ENCODE assay signal across 12 cellular contexts in genomic region chr3:30720586-30721313, GRCh38.
A peak's percentile ranks its signal among the peaks of the same experiment; 100 is the strongest.
DNase-seq lines count a peak whose midpoint lies in the region; ATAC-seq and TF ChIP-seq lines count a peak whose summit lies in the region.
"Had no signal": no experiment of that assay in that cellular context is flagged by ENCODE, and none has a peak within 500 bp of the region (broad histone marks: within the 10 kb centered on the region; RNA-seq: fewer than 3 reads in every experiment).

No MANE protein-coding gene starts in this region.

- CTCF ChIA-PET in BJ (lab: Yijun Ruan, JAX): interaction anchor here (1.8 kb wide), 1 partner anchor 678 kb away, joined by 4 read pairs; no protein-coding TSS in a partner anchor

- H3K4me1 ChIP-seq in right lobe of liver: peaks cover 0 to 16% (median 2%) of the 10 kb centered on the region in 4 donors
- H3K4me1 ChIP-seq in effector memory CD4-positive, alpha-beta T cell (ENCODE audit: control insufficient read depth, insufficient read depth, low read length, poor library complexity, severe bottlenecking): no peaks in the 10 kb centered on the region

- intact Hi-C loops in right lobe of liver (cut with DNase I): no loop called here

- POLR2A ChIA-PET in BJ (lab: Charles Lee): no interaction called here

- no peak overlapping the region for H3K4me3 ChIP-seq in BJ (ENCODE audit: low read depth, low read length)
- no peak overlapping the region for H3K4me3 ChIP-seq in brain microvascular endothelial cell (ENCODE audit: low read depth, low read length)
- H3K4me3 ChIP-seq in right lobe of liver: no peak overlapping the region
- H3K4me3 ChIP-seq in effector memory CD4-positive, alpha-beta T cell (ENCODE audit: insufficient read depth, low read depth, low read length, poor library complexity, severe bottlenecking): no peak overlapping the region
- H3K4me3 ChIP-seq: coronary artery had no signal

- no peaks in the 10 kb centered on the region for H3K27me3 ChIP-seq in BJ (ENCODE audit: control insufficient read depth, insufficient read depth, low read length)
- no peaks in the 10 kb centered on the region for H3K27me3 ChIP-seq in brain microvascular endothelial cell (replicated peaks)
- no peaks in the 10 kb centered on the region for H3K27me3 ChIP-seq in right lobe of liver
- H3K27me3 ChIP-seq in effector memory CD4-positive, alpha-beta T cell (replicated peaks; ENCODE audit: control insufficient read depth, insufficient read depth, low read length, poor library complexity, severe bottlenecking): no peaks in the 10 kb centered on the region

- ATAC-seq in right lobe of liver: peak; percentile 75 to 93 (median 84)
- ATAC-seq in HG03457 (IDR thresholded peaks at IDR 0.05; ENCODE audit: unreplicated experiment): no peak

- H3K27ac ChIP-seq in brain microvascular endothelial cell (no peak overlapping the region), right lobe of liver (peak overlapping the region in 2 of 3 donors; percentile 12 to 17)
- H3K27ac ChIP-seq in effector memory CD4-positive, alpha-beta T cell (ENCODE audit: insufficient read depth, low read length, poor library complexity, severe bottlenecking): no peak overlapping the region
- H3K27ac ChIP-seq: coronary artery had no signal

- H3K9me3 ChIP-seq in right lobe of liver: no peaks in the 10 kb centered on the region
- H3K9me3 ChIP-seq in effector memory CD4-positive, alpha-beta T cell (ENCODE audit: control insufficient read depth, low read length): no peaks in the 10 kb centered on the region

- TF ChIP-seq CTCF in BJ (IDR thresholded peaks at IDR 0.05; ENCODE audit: insufficient read depth, low read depth, low read length) (no peak), brain microvascular endothelial cell (IDR thresholded peaks at IDR 0.05; ENCODE audit: low read depth, low read length, missing control alignments) (no peak), right lobe of liver (IDR thresholded peaks at IDR 0.05) (no peak)

- in situ Hi-C loops in brain microvascular endothelial cell (cut with HindIII; ENCODE audit: low pct_ligation_motif_present, low sequenced_read_pairs): no loop called here

- 75% methylated on average over 5 of the region's 5 CpGs for WGBS in right lobe of liver (ENCODE audit: insufficient coverage, low coverage, low lambda C conversion rate, missing lambda C conversion rate)

- no peak for TF ChIP-seq POLR2A in right lobe of liver (IDR thresholded peaks at IDR 0.05)

- DNase-seq in BJ (ENCODE audit: low read depth) (peak; percentile 31), HuH-7.5 (ENCODE audit: low spot score) (peak; percentile 57), brain microvascular endothelial cell (peak; percentile 14), right lobe of liver (no peak), T1000 (lab: John Stamatoyannopoulos, UW) (no peak)
- no peak for DNase-seq in effector memory CD4-positive, alpha-beta T cell
- DNase-seq in NK-92 treated with Interleukin-12 subunit alpha and Interleukin-12 subunit beta, amount 100 ng/mL, for 24 hours (lab: John Stamatoyannopoulos, UW): no peak
- DNase-seq: activated B cell treated with CpG ODN at 0.5 μM for 24 hours; NCI-H1092 treated with DMSO at 0.1 percent for 48 hours; stimulated activated CD4-positive, alpha-beta T cell treated with anti-CD3 and anti-CD28 coated beads, Interleukin-1b, Interleukin-23, amount 100 ng/mL, for 48 hours had no signal

- no peaks in the 10 kb centered on the region for H3K36me3 ChIP-seq in BJ (ENCODE audit: control insufficient read depth, insufficient read depth, low read length)
- H3K36me3 ChIP-seq in brain microvascular endothelial cell (replicated peaks): no peaks in the 10 kb centered on the region
- H3K36me3 ChIP-seq in right lobe of liver: no peaks in the 10 kb centered on the region
- no peaks in the 10 kb centered on the region for H3K36me3 ChIP-seq in effector memory CD4-positive, alpha-beta T cell (ENCODE audit: control insufficient read depth, insufficient read depth, low read length)

Comparison
In these comparisons a context has a peak if more than half of its experiments do, and no peak if none do; other contexts are left out.
1. DNase-seq: peak in BJ (single experiment), HuH-7.5 (single experiment) and brain microvascular endothelial cell (single experiment); none in right lobe of liver (0 of 3), effector memory CD4-positive, alpha-beta T cell (0 of 3), NK-92 treated with Interleukin-12 subunit alpha and Interleukin-12 subunit beta, amount 100 ng/mL, for 24 hours (single experiment) and T1000 (single experiment).
2. H3K27ac ChIP-seq: peak in right lobe of liver (2 of 3); none in brain microvascular endothelial cell (single experiment) and effector memory CD4-positive, alpha-beta T cell (single experiment).